Comparison of ENCODE assay signal across 12 cellular contexts in the genomic region with DNA sequence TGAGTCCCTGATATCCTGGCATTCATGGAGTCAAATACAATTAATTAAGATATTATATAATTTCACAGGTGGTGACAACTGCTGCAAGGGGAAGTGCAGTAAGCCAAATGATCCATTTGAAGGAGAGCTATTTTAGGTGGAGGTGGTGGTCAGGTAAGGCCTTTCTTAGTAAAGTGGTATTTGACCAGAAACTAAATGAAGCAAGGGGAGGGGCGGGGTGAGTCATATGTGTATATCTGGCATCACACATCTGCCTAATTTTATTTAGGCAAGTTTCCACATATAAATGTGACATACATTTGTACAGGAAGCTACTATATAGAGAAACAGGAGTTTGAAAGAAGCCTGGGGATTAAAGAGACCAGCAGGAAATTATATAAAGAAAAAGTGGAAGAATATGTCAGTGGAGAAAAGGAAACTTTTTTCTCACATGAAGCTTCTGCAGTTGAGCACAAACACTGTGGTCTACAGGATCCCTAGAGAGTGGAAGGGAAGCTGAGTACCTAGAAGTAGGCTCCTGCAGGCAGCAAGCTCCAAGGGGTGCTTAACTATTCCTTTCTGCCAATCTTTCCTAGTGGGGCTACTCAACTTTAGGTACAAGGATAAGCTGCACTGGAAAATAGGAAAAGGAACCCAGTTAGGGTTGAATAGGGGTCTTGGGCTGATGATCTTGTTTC.
DNase-seq lines count a peak whose midpoint lies in the region; ATAC-seq, FAIRE-seq and TF ChIP-seq lines count a peak whose summit lies in the region.
"Had no signal": no experiment of that assay in that cellular context is flagged by ENCODE, and none has a peak within 500 bp of the region (broad histone marks: within the 10 kb centered on the region; RNA-seq: fewer than 3 reads in every experiment).

No MANE protein-coding gene starts in this region.

- CTCF ChIA-PET in activated CD4-positive, alpha-beta T cell treated with anti-CD3 and anti-CD28 coated beads for 36 hours (lab: Charles Lee), result no interaction called here

- H3K27ac Mint-ChIP-seq in activated T-helper 1 cell treated with anti-CD3 and anti-CD28 coated beads, Interleukin-12 subunit alpha, Interleukin-12 subunit beta, Interleukin-2, Interleukin-4 antibody, amounts not matched to agents 30 ng/mL and 10 ng/mL and 1 ng/mL, durations not matched to agents 14 hours and 24 hours and 36 hours, result no peak overlapping the region
- no peak overlapping the region for H3K27ac Mint-ChIP-seq in activated CD4-positive, alpha-beta T cell treated with anti-CD3 and anti-CD28 coated beads for 36 hours
- H3K27ac Mint-ChIP-seq in endodermal cell, result no peak overlapping the region
- H3K27ac Mint-ChIP-seq: activated CD8-positive, alpha-beta T cell treated with anti-CD3 and anti-CD28 coated beads for 36 hours had no signal

- no peaks in the 10 kb centered on the region for H4K20me1 ChIP-seq in BLaER1
- H4K20me1 ChIP-seq in Loucy (ENCODE audit: insufficient read depth, low read length, poor library complexity, severe bottlenecking), result no peaks in the 10 kb centered on the region
- H4K20me1 ChIP-seq in keratinocyte (ENCODE audit: control insufficient read depth, extremely low read depth, insufficient read depth, low read length), result no peaks in the 10 kb centered on the region

- H3K27me3 Mint-ChIP-seq in activated T-helper 1 cell treated with anti-CD3 and anti-CD28 coated beads, Interleukin-12 subunit alpha, Interleukin-12 subunit beta, Interleukin-2, Interleukin-4 antibody, amounts not matched to agents 30 ng/mL and 10 ng/mL and 1 ng/mL, durations not matched to agents 14 hours and 24 hours and 36 hours (ENCODE audit: insufficient read depth), result peaks cover 8% of the 10 kb centered on the region
- H3K27me3 Mint-ChIP-seq in activated CD4-positive, alpha-beta T cell treated with anti-CD3 and anti-CD28 coated beads for 36 hours, result peaks cover 11% of the 10 kb centered on the region
- H3K27me3 Mint-ChIP-seq in endodermal cell (ENCODE audit: insufficient read depth), result peaks cover 18% of the 10 kb centered on the region

- intact Hi-C loops in activated T-helper 1 cell treated with anti-CD3 and anti-CD28 coated beads, Interleukin-12 subunit alpha, Interleukin-12 subunit beta, Interleukin-2, Interleukin-4 antibody, amounts not matched to agents 30 ng/mL and 10 ng/mL and 1 ng/mL, durations not matched to agents 14 hours and 24 hours and 36 hours (cut with micrococcal nuclease), result loop anchor here (10.0 kb wide), 1 partner anchor 147 kb away; no protein-coding TSS in a partner anchor
- intact Hi-C loops in activated CD4-positive, alpha-beta T cell treated with anti-CD3 and anti-CD28 coated beads for 36 hours (cut with DNase I, micrococcal nuclease), result no loop called here

- peak; percentile 56 for ATAC-seq in GM21447 (IDR thresholded peaks at IDR 0.05; ENCODE audit: unreplicated experiment)
- no peak for ATAC-seq in activated CD4-positive, alpha-beta T cell treated with anti-CD3 and anti-CD28 coated beads for 36 hours
- ATAC-seq: activated CD8-positive, alpha-beta T cell treated with anti-CD3 and anti-CD28 coated beads for 36 hours had no signal

- H3K9me3 Mint-ChIP-seq in activated T-helper 1 cell treated with anti-CD3 and anti-CD28 coated beads, Interleukin-12 subunit alpha, Interleukin-12 subunit beta, Interleukin-2, Interleukin-4 antibody, amounts not matched to agents 30 ng/mL and 10 ng/mL and 1 ng/mL, durations not matched to agents 14 hours and 24 hours and 36 hours, result no peaks in the 10 kb centered on the region
- H3K9me3 Mint-ChIP-seq in activated CD4-positive, alpha-beta T cell treated with anti-CD3 and anti-CD28 coated beads for 36 hours (ENCODE audit: low read depth), result no peaks in the 10 kb centered on the region
- no peaks in the 10 kb centered on the region for H3K9me3 Mint-ChIP-seq in endodermal cell
- H3K9me3 Mint-ChIP-seq: activated CD8-positive, alpha-beta T cell treated with anti-CD3 and anti-CD28 coated beads for 36 hours had no signal

- H3K27me3 ChIP-seq in BLaER1 (no peaks in the 10 kb centered on the region), Loucy (ENCODE audit: insufficient read depth, low read length, poor library complexity, severe bottlenecking) (no peaks in the 10 kb centered on the region), keratinocyte (ENCODE audit: control insufficient read depth, extremely low read depth, insufficient read depth, low read length) (no peaks in the 10 kb centered on the region), endodermal cell (ENCODE audit: control insufficient read depth, insufficient read depth, low read length, poor library complexity, severe bottlenecking) (peaks cover 52% of the 10 kb centered on the region), HAP-1 (ENCODE audit: low read depth) (no peaks in the 10 kb centered on the region)
- H3K27me3 ChIP-seq: vagina had no signal

- H3K9ac ChIP-seq in BLaER1, result no peak overlapping the region
- no peak overlapping the region for H3K9ac ChIP-seq in Loucy (ENCODE audit: low read depth, low read length, poor library complexity, severe bottlenecking)
- H3K9ac ChIP-seq in keratinocyte (ENCODE audit: control insufficient read depth, extremely low read depth, insufficient read depth, low read length), result no peak overlapping the region
- H3K9ac ChIP-seq in endodermal cell (ENCODE audit: extremely low read depth, low read length, poor library complexity, severe bottlenecking), result no peak overlapping the region

- H3K4me1 ChIP-seq in BLaER1, result peaks cover 95% of the 10 kb centered on the region
- H3K4me1 ChIP-seq in Loucy (ENCODE audit: insufficient read depth, low read length, poor library complexity, severe bottlenecking), result peaks cover 17% of the 10 kb centered on the region
- H3K4me1 ChIP-seq in keratinocyte (ENCODE audit: control insufficient read depth, extremely low read depth, insufficient read depth, low read length), result peaks cover 37% of the 10 kb centered on the region
- H3K4me1 ChIP-seq in endodermal cell (ENCODE audit: control insufficient read depth, insufficient read depth, low read length), result no peaks in the 10 kb centered on the region
- no peaks in the 10 kb centered on the region for H3K4me1 ChIP-seq in HAP-1
- H3K4me1 ChIP-seq: vagina had no signal

- POLR2A ChIA-PET in activated CD4-positive, alpha-beta T cell treated with anti-CD3 and anti-CD28 coated beads for 36 hours (lab: Charles Lee), result no interaction called here

- FAIRE-seq in keratinocyte (lab: Jason Lieb, UNC), result peak; percentile 48

- H3F3A ChIP-seq in Loucy (ENCODE audit: low read depth), result no peaks in the 10 kb centered on the region

- H3K36me3 Mint-ChIP-seq in activated T-helper 1 cell treated with anti-CD3 and anti-CD28 coated beads, Interleukin-12 subunit alpha, Interleukin-12 subunit beta, Interleukin-2, Interleukin-4 antibody, amounts not matched to agents 30 ng/mL and 10 ng/mL and 1 ng/mL, durations not matched to agents 14 hours and 24 hours and 36 hours (ENCODE audit: low read depth), result no peaks in the 10 kb centered on the region
- no peaks in the 10 kb centered on the region for H3K36me3 Mint-ChIP-seq in activated CD4-positive, alpha-beta T cell treated with anti-CD3 and anti-CD28 coated beads for 36 hours (ENCODE audit: low read depth)
- no peaks in the 10 kb centered on the region for H3K36me3 Mint-ChIP-seq in endodermal cell (ENCODE audit: low read depth)

- in situ Hi-C loops in HAP-1 (cut with MboI; ENCODE audit: low sequenced_read_pairs), result loop anchor here (25.0 kb wide), 1 partner anchor 699 kb away; no protein-coding TSS in a partner anchor

- H3K4me2 ChIP-seq in BLaER1 (peak overlapping the region; percentile 72), Loucy (ENCODE audit: low read depth, low read length, poor library complexity, severe bottlenecking) (peak overlapping the region; percentile 4), keratinocyte (ENCODE audit: control insufficient read depth, extremely low read depth, insufficient read depth, low read depth, low read length) (no peak overlapping the region)

- no peak for DNase-seq in keratinocyte (ENCODE audit: low read depth, low spot score)
- no peak for DNase-seq in activated T-helper 1 cell treated with anti-CD3 and anti-CD28 coated beads, Interleukin-12 subunit alpha, Interleukin-12 subunit beta, Interleukin-2, Interleukin-4 antibody, amounts not matched to agents 30 ng/mL and 10 ng/mL and 1 ng/mL, durations not matched to agents 14 hours and 24 hours and 36 hours (ENCODE audit: low spot score)
- DNase-seq in activated CD4-positive, alpha-beta T cell treated with anti-CD3 and anti-CD28 coated beads for 36 hours, result no peak
- no peak for DNase-seq in endodermal cell
- DNase-seq in HAP-1 (ENCODE audit: low spot score in 2 of 2), result no peak
- DNase-seq: activated CD8-positive, alpha-beta T cell treated with anti-CD3 and anti-CD28 coated beads for 36 hours; stimulated activated CD4-positive, alpha-beta T cell treated with anti-CD3 and anti-CD28 coated beads, Interleukin-15, amount 100 ng/mL, for 24 hours; T1000 had no signal

- 67% methylated on average over 1 of the region's 1 CpG; no CpG with 5 or more reads in 1 of the 2 experiments for WGBS in endodermal cell (ENCODE audit: insufficient coverage in 1 of 2, insufficient read length in 1 of 2), 2 experiments

- H3K9me3 ChIP-seq in BLaER1, result peaks cover 16% of the 10 kb centered on the region; the same call in 1 of the 2 replicates
- no peaks in the 10 kb centered on the region for H3K9me3 ChIP-seq in Loucy (ENCODE audit: insufficient read depth, low read depth, low read length)
- H3K9me3 ChIP-seq in keratinocyte (ENCODE audit: control insufficient read depth, low read depth, low read length), result no peaks in the 10 kb centered on the region
- H3K9me3 ChIP-seq in endodermal cell (ENCODE audit: control insufficient read depth, low read length), result no peaks in the 10 kb centered on the region
- no peaks in the 10 kb centered on the region for H3K9me3 ChIP-seq in HAP-1
- H3K9me3 ChIP-seq: vagina had no signal

- H3K79me2 ChIP-seq in Loucy (ENCODE audit: insufficient read depth, low read length) (no peaks in the 10 kb centered on the region), keratinocyte (ENCODE audit: control insufficient read depth, insufficient read depth, low read length) (peaks cover 37% of the 10 kb centered on the region)

- H3K9me1 ChIP-seq in keratinocyte (ENCODE audit: control insufficient read depth, extremely low read depth, insufficient read depth, low read length), result no peaks in the 10 kb centered on the region

- peak overlapping the region; percentile 10; the same call in 1 of the 2 replicates for H3K4me3 ChIP-seq in BLaER1
- H3K4me3 ChIP-seq in Loucy (ENCODE audit: low read length, poor library complexity, severe bottlenecking), result no peak overlapping the region
- no peak overlapping the region for H3K4me3 ChIP-seq in keratinocyte (ENCODE audit: control insufficient read depth in 2 of 3, extremely low read depth in 1 of 3, insufficient read depth in 2 of 3, low read depth in 1 of 3, low read length in 3 of 3)
- H3K4me3 ChIP-seq in endodermal cell (ENCODE audit: low read length), result no peak overlapping the region
- H3K4me3 ChIP-seq in HAP-1, result no peak overlapping the region
- H3K4me3 ChIP-seq: vagina had no signal

- no peaks in the 10 kb centered on the region for H3K4me1 Mint-ChIP-seq in activated T-helper 1 cell treated with anti-CD3 and anti-CD28 coated beads, Interleukin-12 subunit alpha, Interleukin-12 subunit beta, Interleukin-2, Interleukin-4 antibody, amounts not matched to agents 30 ng/mL and 10 ng/mL and 1 ng/mL, durations not matched to agents 14 hours and 24 hours and 36 hours (ENCODE audit: low read depth)
- H3K4me1 Mint-ChIP-seq in activated CD4-positive, alpha-beta T cell treated with anti-CD3 and anti-CD28 coated beads for 36 hours, result no peaks in the 10 kb centered on the region
- H3K4me1 Mint-ChIP-seq in endodermal cell, result peaks cover 21% of the 10 kb centered on the region

- dilution Hi-C loops in keratinocyte (cut with MboI; ENCODE audit: extremely low pct_ligation_motif_present, low sequenced_read_pairs), result loop anchor here (10.0 kb wide), 1 partner anchor 117 kb away; no protein-coding TSS in a partner anchor

- no peak overlapping the region for H2AFZ ChIP-seq in Loucy (ENCODE audit: low read length)
- H2AFZ ChIP-seq in keratinocyte (ENCODE audit: control insufficient read depth, low read length), result no peak overlapping the region

- H3K4me3 Mint-ChIP-seq in activated T-helper 1 cell treated with anti-CD3 and anti-CD28 coated beads, Interleukin-12 subunit alpha, Interleukin-12 subunit beta, Interleukin-2, Interleukin-4 antibody, amounts not matched to agents 30 ng/mL and 10 ng/mL and 1 ng/mL, durations not matched to agents 14 hours and 24 hours and 36 hours, result no peak overlapping the region
- H3K4me3 Mint-ChIP-seq in activated CD4-positive, alpha-beta T cell treated with anti-CD3 and anti-CD28 coated beads for 36 hours, result no peak overlapping the region
- H3K4me3 Mint-ChIP-seq in endodermal cell, result no peak overlapping the region
- H3K4me3 Mint-ChIP-seq: activated CD8-positive, alpha-beta T cell treated with anti-CD3 and anti-CD28 coated beads for 36 hours had no signal

- H3K9me2 ChIP-seq in Loucy (replicated peaks; ENCODE audit: low read depth, low read length), result no peaks in the 10 kb centered on the region

- H3K36me3 ChIP-seq in BLaER1, result no peaks in the 10 kb centered on the region
- H3K36me3 ChIP-seq in Loucy (ENCODE audit: insufficient read depth, low read length), result no peaks in the 10 kb centered on the region
- peaks cover 6 to 11% of the 10 kb centered on the region in 2 experiments for H3K36me3 ChIP-seq in keratinocyte (ENCODE audit: control insufficient read depth in 2 of 2, extremely low read depth in 1 of 2, insufficient read depth in 2 of 2, low read length in 2 of 2)
- H3K36me3 ChIP-seq in endodermal cell (ENCODE audit: control insufficient read depth, insufficient read depth, low read length), result no peaks in the 10 kb centered on the region
- no peaks in the 10 kb centered on the region for H3K36me3 ChIP-seq in HAP-1 (replicated peaks)
- H3K36me3 ChIP-seq: vagina had no signal

- no peak for TF ChIP-seq CTCF in Loucy (conservative IDR thresholded peaks at IDR 0.05; ENCODE audit: low read length)
- no peak for TF ChIP-seq CTCF in keratinocyte (optimal IDR thresholded peaks at IDR 0.05 in 1 of 3, IDR thresholded peaks at IDR 0.05 in 1 of 3, conservative IDR thresholded peaks at IDR 0.05 in 1 of 3; ENCODE audit: extremely low read depth in 1 of 3, insufficient read depth in 2 of 3, low read length in 3 of 3)
- no peak for TF ChIP-seq CTCF in endodermal cell (conservative IDR thresholded peaks at IDR 0.05)

- H3K27ac ChIP-seq in BLaER1 (peak overlapping the region; percentile 72), keratinocyte (ENCODE audit: control insufficient read depth, insufficient read depth, low read length) (peak overlapping the region; percentile 61), endodermal cell (ENCODE audit: low read depth, low read length) (no peak overlapping the region)
- H3K27ac ChIP-seq: vagina had no signal
